Comparison of ENCODE assay signal across 10 cellular contexts in genomic region chr12:48978741-48979601, GRCh38. TPM values are rescaled to one million over a fixed set of nuclear protein-coding genes. Genes with fewer than 3 reads are reported as not detected.
DNase-seq lines count a peak whose midpoint lies in the region; ATAC-seq and TF ChIP-seq lines count a peak whose summit lies in the region.
"Had no signal": no experiment of that assay in that cellular context is flagged by ENCODE, and none has a peak within 500 bp of the region (broad histone marks: within the 10 kb centered on the region; RNA-seq: fewer than 3 reads in every experiment).

No MANE protein-coding gene starts in this region.

- peak; percentile 5 for ATAC-seq in CD4-positive, alpha-beta T cell (ENCODE audit: poor library complexity)
- ATAC-seq in GM21447 (IDR thresholded peaks at IDR 0.05; ENCODE audit: unreplicated experiment), result no peak
- no peak for ATAC-seq in GM19023 (IDR thresholded peaks at IDR 0.05; ENCODE audit: unreplicated experiment)

- peaks cover 32% of the 10 kb centered on the region for H3K27me3 ChIP-seq in CD4-positive, alpha-beta T cell (ENCODE audit: control insufficient read depth, insufficient read depth, low read length)
- H3K27me3 ChIP-seq in Karpas-422 (ENCODE audit: low read length) (no peaks in the 10 kb centered on the region), neural progenitor cell (peaks cover 100% of the 10 kb centered on the region)

- peak overlapping the region; percentile 93 for H3K4me3 Mint-ChIP-seq in CD4-positive, alpha-beta T cell
- peak overlapping the region; percentile 53 for H3K4me3 Mint-ChIP-seq in dendritic cell treated with granulocyte-macrophage colony-stimulating factor and Interleukin-4, amounts not matched to agents 40 ng/mL and 50 ng/mL, for 4 days
- H3K4me3 Mint-ChIP-seq in neural progenitor cell, result peak overlapping the region; percentile 87

- no peaks in the 10 kb centered on the region for H3K36me3 Mint-ChIP-seq in CD4-positive, alpha-beta T cell (ENCODE audit: low read depth)
- H3K36me3 Mint-ChIP-seq in dendritic cell treated with granulocyte-macrophage colony-stimulating factor and Interleukin-4, amounts not matched to agents 40 ng/mL and 50 ng/mL, for 4 days (ENCODE audit: low read depth), result no peaks in the 10 kb centered on the region
- peaks cover 8% of the 10 kb centered on the region for H3K36me3 Mint-ChIP-seq in neural progenitor cell

- peaks cover 10% of the 10 kb centered on the region for H3K4me1 ChIP-seq in Karpas-422 (ENCODE audit: low read length)
- peaks cover 16% of the 10 kb centered on the region for H3K4me1 ChIP-seq in neural progenitor cell

- peak overlapping the region; percentile 57 for H3K4me2 ChIP-seq in Karpas-422 (ENCODE audit: low read depth, low read length, poor library complexity, severe bottlenecking)
- H3K4me2 ChIP-seq in neural progenitor cell, result peak overlapping the region; percentile 63

- H3K9ac ChIP-seq in Karpas-422 (ENCODE audit: low read length), result peak overlapping the region; percentile 45
- H3K9ac ChIP-seq in neural progenitor cell, result no peak overlapping the region

- peaks cover 56% of the 10 kb centered on the region for H3K27me3 Mint-ChIP-seq in CD4-positive, alpha-beta T cell
- H3K27me3 Mint-ChIP-seq in dendritic cell treated with granulocyte-macrophage colony-stimulating factor and Interleukin-4, amounts not matched to agents 40 ng/mL and 50 ng/mL, for 4 days, result peaks cover 95% of the 10 kb centered on the region
- H3K27me3 Mint-ChIP-seq in neural progenitor cell (ENCODE audit: insufficient read depth, low read depth), result peaks cover 86% of the 10 kb centered on the region

- no peak for DNase-seq in CD4-positive, alpha-beta T cell
- no peak for DNase-seq in Karpas-422
- peak; percentile 30 for DNase-seq in neural progenitor cell (ENCODE audit: low spot score)
- no peak for DNase-seq in NOMO-1 treated with DMSO at 0.1 percent for 48 hours (lab: John Stamatoyannopoulos, UW; ENCODE audit: unreplicated experiment)
- no peak for DNase-seq in Ammon's horn (ENCODE audit: low spot score)
- DNase-seq: kidney glomerular epithelial cell had no signal

- H3K79me2 ChIP-seq in Karpas-422 (ENCODE audit: low read length), result no peaks in the 10 kb centered on the region
- no peaks in the 10 kb centered on the region for H3K79me2 ChIP-seq in neural progenitor cell (ENCODE audit: low read depth)

- peaks cover 33% of the 10 kb centered on the region for H3F3A ChIP-seq in neural progenitor cell (ENCODE audit: low read depth)

- H3K27ac Mint-ChIP-seq in CD4-positive, alpha-beta T cell, result peak overlapping the region; percentile 82
- no peak overlapping the region for H3K27ac Mint-ChIP-seq in dendritic cell treated with granulocyte-macrophage colony-stimulating factor and Interleukin-4, amounts not matched to agents 40 ng/mL and 50 ng/mL, for 4 days
- H3K27ac Mint-ChIP-seq in neural progenitor cell, result peak overlapping the region; percentile 42

- peaks cover 54% of the 10 kb centered on the region for H3K4me1 Mint-ChIP-seq in CD4-positive, alpha-beta T cell (ENCODE audit: low read depth)
- peaks cover 53% of the 10 kb centered on the region for H3K4me1 Mint-ChIP-seq in dendritic cell treated with granulocyte-macrophage colony-stimulating factor and Interleukin-4, amounts not matched to agents 40 ng/mL and 50 ng/mL, for 4 days (ENCODE audit: low read depth)
- H3K4me1 Mint-ChIP-seq in neural progenitor cell, result peaks cover 65% of the 10 kb centered on the region

- POLR2A ChIA-PET in CD4-positive, alpha-beta T cell (lab: Charles Lee), result interaction anchor here (1.0 to 5.4 kb wide), 15 partner anchors 9 to 210 kb away, joined by 3 to 38 read pairs (median 5); partner anchors contain the start of genes ARF3, DDN, DDX23 and FKBP11

- intact Hi-C loops in CD4-positive, alpha-beta T cell (cut with DNase I, micrococcal nuclease), result loop anchor here (2.0 to 5.0 kb wide), 3 partner anchors 42 to 57 kb away; partner anchors contain the start of gene FKBP11 (in 1 of the 2)
- intact Hi-C loops in dendritic cell treated with granulocyte-macrophage colony-stimulating factor and Interleukin-4, amounts not matched to agents 40 ng/mL and 50 ng/mL, for 4 days (cut with micrococcal nuclease), result loop anchor here (5.0 kb wide), 1 partner anchor 127 kb away; the partner anchor contains the start of gene DDX23

- H3K36me3 ChIP-seq in Karpas-422 (ENCODE audit: insufficient read depth, low read length) (no peaks in the 10 kb centered on the region), neural progenitor cell (no peaks in the 10 kb centered on the region)

- H3K27ac ChIP-seq in CD4-positive, alpha-beta T cell (ENCODE audit: low read depth, low read length), result no peak overlapping the region
- H3K27ac ChIP-seq in Karpas-422 (ENCODE audit: low read length), result no peak overlapping the region
- no peak overlapping the region for H3K27ac ChIP-seq in neural progenitor cell

- no peaks in the 10 kb centered on the region for H3K9me3 Mint-ChIP-seq in CD4-positive, alpha-beta T cell
- no peaks in the 10 kb centered on the region for H3K9me3 Mint-ChIP-seq in dendritic cell treated with granulocyte-macrophage colony-stimulating factor and Interleukin-4, amounts not matched to agents 40 ng/mL and 50 ng/mL, for 4 days
- peaks cover 5% of the 10 kb centered on the region for H3K9me3 Mint-ChIP-seq in neural progenitor cell

- H4K20me1 ChIP-seq in Karpas-422 (ENCODE audit: insufficient read depth, low read depth, low read length) (no peaks in the 10 kb centered on the region), neural progenitor cell (ENCODE audit: low read depth) (peaks cover 72% of the 10 kb centered on the region)

- H2AFZ ChIP-seq in Karpas-422 (ENCODE audit: low read length), result peak overlapping the region; percentile 24; the same call in 1 of the 2 replicates
- H2AFZ ChIP-seq in neural progenitor cell (replicated peaks), result no peak overlapping the region

- H3K4me3 ChIP-seq in Karpas-422 (ENCODE audit: low read length) (peak overlapping the region; percentile 47; the same call in 1 of the 2 replicates), neural progenitor cell (peak overlapping the region; percentile 13)

- no peaks in the 10 kb centered on the region for H3K9me3 ChIP-seq in CD4-positive, alpha-beta T cell (ENCODE audit: control insufficient read depth, low read length)
- H3K9me3 ChIP-seq in Karpas-422 (ENCODE audit: low read length) (no peaks in the 10 kb centered on the region), neural progenitor cell (ENCODE audit: low read depth) (no peaks in the 10 kb centered on the region)

- CTCF ChIA-PET in CD4-positive, alpha-beta T cell (lab: Charles Lee), result interaction anchor here (0.7 to 6.6 kb wide), 19 partner anchors 9 to 126 kb away, joined by 3 to 62 read pairs (median 7); partner anchors contain the start of genes ARF3, DDN, FKBP11 and PRKAG1

- no peak for TF ChIP-seq CTCF in CD4-positive, alpha-beta T cell (IDR thresholded peaks at IDR 0.05)
- no peak for TF ChIP-seq CTCF in neural progenitor cell (IDR thresholded peaks at IDR 0.05)

- no peaks in the 10 kb centered on the region for H3K9me2 ChIP-seq in Karpas-422 (replicated peaks; ENCODE audit: insufficient read depth, low read length)

RNA-seq across cellular contexts. Expression of gene WNT1, which starts 0.8 kb away (rescaled TPM):
- 1 to 10 TPM; 1.8 to 2.7 TPM for total RNA-seq in CD4-positive, alpha-beta T cell
- not detected in 2 replicates for total RNA-seq in Karpas-422 (2014; rRNA removed; shearing (Covaris generic); ENCODE audit: low replicate concordance)
- 0.56 TPM in 1 of 2 replicates, not detected in the other for total RNA-seq in neural progenitor cell (ENCODE audit: low replicate concordance)
- total RNA-seq: activated CD8-positive, alpha-beta memory T cell treated with anti-CD3 and anti-CD28 coated beads for 36 hours had no signal

RNA-seq across cellular contexts. Expression of gene WNT10B, which starts 7.4 kb away (rescaled TPM):
- total RNA-seq in CD4-positive, alpha-beta T cell, result 10 to 100 TPM; 10.8 TPM
- total RNA-seq in Karpas-422 (2014; rRNA removed; shearing (Covaris generic); ENCODE audit: low replicate concordance), result 0.61 and 1.0 TPM in 2 replicates
- 0.07 and 1.2 TPM in 2 replicates for total RNA-seq in neural progenitor cell (ENCODE audit: low replicate concordance)

RNA-seq across cellular contexts. Expression of gene DDN, which starts 20.2 kb away (rescaled TPM):
- total RNA-seq in CD4-positive, alpha-beta T cell, result under 1 TPM; 0.30 to 0.47 TPM
- 9.6 and 20.2 TPM in 2 replicates for total RNA-seq in Karpas-422 (2014; rRNA removed; shearing (Covaris generic); ENCODE audit: low replicate concordance)
- total RNA-seq in neural progenitor cell (ENCODE audit: low replicate concordance), result 0.25 TPM in 1 of 2 replicates, not detected in the other

RNA-seq across cellular contexts. Expression of gene ARF3, which starts 21.7 kb away (rescaled TPM):
- 10 to 100 TPM; 32.0 to 34.6 TPM for total RNA-seq in CD4-positive, alpha-beta T cell
- total RNA-seq in Karpas-422 (2014; rRNA removed; shearing (Covaris generic); ENCODE audit: low replicate concordance), result 51.7 and 57.5 TPM in 2 replicates
- total RNA-seq in neural progenitor cell (ENCODE audit: low replicate concordance), result 84.1 and 144 TPM in 2 replicates

RNA-seq across cellular contexts. Expression of gene PRKAG1, which starts 39.6 kb away (rescaled TPM):
- 10 to 100 TPM; 34.6 to 38.2 TPM for total RNA-seq in CD4-positive, alpha-beta T cell
- total RNA-seq in Karpas-422 (2014; rRNA removed; shearing (Covaris generic); ENCODE audit: low replicate concordance), result 35.1 and 47.5 TPM in 2 replicates
- 32.4 and 41.8 TPM in 2 replicates for total RNA-seq in neural progenitor cell (ENCODE audit: low replicate concordance)
